In the genomic region with DNA sequence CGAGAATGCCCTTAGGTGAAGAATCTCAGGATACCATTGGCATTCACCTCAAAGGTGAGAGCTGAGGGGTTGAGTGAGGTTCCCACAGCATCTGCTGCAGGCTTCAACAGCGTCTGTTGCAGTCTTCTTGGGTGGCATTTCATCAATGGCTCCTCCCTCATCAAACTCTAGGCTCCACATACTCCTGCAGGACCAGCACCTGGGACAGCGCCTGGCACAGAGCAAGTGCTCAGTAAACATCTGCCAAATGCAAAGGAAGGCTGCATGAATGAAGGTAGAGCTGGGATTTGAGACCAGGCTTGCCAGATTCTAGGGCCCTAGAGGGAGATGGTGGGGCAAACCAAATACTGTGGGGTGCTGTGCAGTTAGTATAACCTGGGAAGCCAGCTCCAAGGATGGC, we compare ENCODE assay signal across 1 cellular context.
TF ChIP-seq lines count a peak whose summit lies in the region.

No MANE protein-coding gene starts in this region.

TF ChIP-seq in PFSK-1, 5 proteins besides CTCF, POLR2A, EP300 and RAD21 (continued from another document):
- TF ChIP-seq, protein P1, sequence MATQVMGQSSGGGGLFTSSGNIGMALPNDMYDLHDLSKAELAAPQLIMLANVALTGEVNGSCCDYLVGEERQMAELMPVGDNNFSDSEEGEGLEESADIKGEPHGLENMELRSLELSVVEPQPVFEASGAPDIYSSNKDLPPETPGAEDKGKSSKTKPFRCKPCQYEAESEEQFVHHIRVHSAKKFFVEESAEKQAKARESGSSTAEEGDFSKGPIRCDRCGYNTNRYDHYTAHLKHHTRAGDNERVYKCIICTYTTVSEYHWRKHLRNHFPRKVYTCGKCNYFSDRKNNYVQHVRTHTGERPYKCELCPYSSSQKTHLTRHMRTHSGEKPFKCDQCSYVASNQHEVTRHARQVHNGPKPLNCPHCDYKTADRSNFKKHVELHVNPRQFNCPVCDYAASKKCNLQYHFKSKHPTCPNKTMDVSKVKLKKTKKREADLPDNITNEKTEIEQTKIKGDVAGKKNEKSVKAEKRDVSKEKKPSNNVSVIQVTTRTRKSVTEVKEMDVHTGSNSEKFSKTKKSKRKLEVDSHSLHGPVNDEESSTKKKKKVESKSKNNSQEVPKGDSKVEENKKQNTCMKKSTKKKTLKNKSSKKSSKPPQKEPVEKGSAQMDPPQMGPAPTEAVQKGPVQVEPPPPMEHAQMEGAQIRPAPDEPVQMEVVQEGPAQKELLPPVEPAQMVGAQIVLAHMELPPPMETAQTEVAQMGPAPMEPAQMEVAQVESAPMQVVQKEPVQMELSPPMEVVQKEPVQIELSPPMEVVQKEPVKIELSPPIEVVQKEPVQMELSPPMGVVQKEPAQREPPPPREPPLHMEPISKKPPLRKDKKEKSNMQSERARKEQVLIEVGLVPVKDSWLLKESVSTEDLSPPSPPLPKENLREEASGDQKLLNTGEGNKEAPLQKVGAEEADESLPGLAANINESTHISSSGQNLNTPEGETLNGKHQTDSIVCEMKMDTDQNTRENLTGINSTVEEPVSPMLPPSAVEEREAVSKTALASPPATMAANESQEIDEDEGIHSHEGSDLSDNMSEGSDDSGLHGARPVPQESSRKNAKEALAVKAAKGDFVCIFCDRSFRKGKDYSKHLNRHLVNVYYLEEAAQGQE (IDR thresholded peaks at IDR 0.05; ENCODE audit: insufficient read depth in 1 of 2, low read depth in 2 of 2, low read length in 2 of 2) = peak; percentile 77 to 93
- no peak for TF ChIP-seq SIN3A (IDR thresholded peaks at IDR 0.05; ENCODE audit: borderline replicate concordance, insufficient read depth, low read length)
- no peak for TF ChIP-seq FOXP2 (optimal IDR thresholded peaks at IDR 0.05; ENCODE audit: borderline replicate concordance, extremely low read depth, extremely low read length, insufficient read depth)
